9 cellular contexts compared by ENCODE assay signal in the genomic region with DNA sequence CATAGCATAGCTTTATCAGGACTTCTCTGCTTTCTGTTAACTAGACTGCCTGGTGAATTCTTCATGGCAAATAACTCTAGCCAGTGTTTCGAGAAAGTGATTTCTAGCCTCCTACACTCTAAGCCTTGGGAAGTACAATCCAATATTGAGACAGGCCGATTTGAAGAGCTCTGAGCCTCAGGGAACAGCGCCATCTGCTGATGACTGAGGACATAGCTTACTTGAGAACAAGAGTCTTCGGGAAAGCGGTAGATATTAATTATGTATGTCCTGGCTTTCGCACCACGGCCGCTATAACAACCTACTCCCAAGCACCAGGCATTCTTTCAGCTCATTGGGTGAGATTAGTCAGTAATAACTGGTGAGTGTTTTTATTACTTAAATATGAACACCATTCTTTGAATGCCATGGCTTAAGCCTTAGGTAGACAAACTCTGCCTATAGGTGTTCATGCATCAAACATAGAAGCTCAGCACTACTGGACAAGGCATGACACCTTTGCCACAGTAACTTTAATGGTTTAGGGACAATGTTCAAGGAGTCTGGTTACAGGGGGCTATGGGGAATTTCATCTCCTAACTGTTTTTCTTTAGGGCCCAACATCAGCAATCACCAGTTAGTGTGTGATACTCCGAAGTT.
A peak's percentile ranks its signal among the peaks of the same experiment; 100 is the strongest.
DNase-seq lines count a peak whose midpoint lies in the region; ATAC-seq, FAIRE-seq and TF ChIP-seq lines count a peak whose summit lies in the region.
"Had no signal": no experiment of that assay in that cellular context is flagged by ENCODE, and none has a peak within 500 bp of the region (broad histone marks: within the 10 kb centered on the region; RNA-seq: fewer than 3 reads in every experiment).

No MANE protein-coding gene starts in this region.

- ATAC-seq in right lobe of liver = peak; percentile 97 to 99 (median 98)

- TF ChIP-seq CTCF in right lobe of liver (IDR thresholded peaks at IDR 0.05) (peak; percentile 80 to 91 (median 89)), testis (IDR thresholded peaks at IDR 0.05) (peak; percentile 63 to 77 (median 75))

- H3K27ac ChIP-seq in right lobe of liver (no peak overlapping the region), testis (no peak overlapping the region)
- H3K27ac ChIP-seq: BLaER1 treated with 17β-estradiol and CSF1 and Interleukin-3, amounts not matched to agents 10 nM and 100 nM had no signal

- H3K27me3 ChIP-seq in right lobe of liver (no peaks in the 10 kb centered on the region), testis (no peaks in the 10 kb centered on the region)

- peaks cover 0 to 2% (median 0%) of the 10 kb centered on the region in 4 donors for H3K4me1 ChIP-seq in right lobe of liver
- no peaks in the 10 kb centered on the region for H3K4me1 ChIP-seq in testis
- H3K4me1 ChIP-seq: BLaER1 treated with 17β-estradiol and CSF1 and Interleukin-3, amounts not matched to agents 10 nM and 100 nM had no signal

- FAIRE-seq in H54 (lab: Jason Lieb, UNC) = peak; percentile 43

- TF ChIP-seq POLR2A in H54 (IDR thresholded peaks at IDR 0.05; ENCODE audit: low read depth, low read length) = no peak
- TF ChIP-seq POLR2A in right lobe of liver (IDR thresholded peaks at IDR 0.05) = no peak
- TF ChIP-seq POLR2A in testis (IDR thresholded peaks at IDR 0.05) = no peak

- H3K9me3 ChIP-seq in right lobe of liver = no peaks in the 10 kb centered on the region
- H3K9me3 ChIP-seq in testis = no peaks in the 10 kb centered on the region
- H3K9me3 ChIP-seq: BLaER1 treated with 17β-estradiol and CSF1 and Interleukin-3, amounts not matched to agents 10 nM and 100 nM had no signal

- 20% methylated on average over 9 of the region's 9 CpGs for WGBS in right lobe of liver (ENCODE audit: insufficient coverage, low coverage, low lambda C conversion rate, missing lambda C conversion rate)
- WGBS in testis, 2 donors = 13 to 14% methylated on average over 9 of the region's 9 CpGs

- DNase-seq in NK-92 treated with Interleukin-12 subunit alpha and Interleukin-12 subunit beta, amount 100 ng/mL, for 24 hours (lab: John Stamatoyannopoulos, UW) = peak; percentile 1
- DNase-seq in NK-92 (lab: John Stamatoyannopoulos, UW; ENCODE audit: unreplicated experiment) (no peak), H54 (ENCODE audit: insufficient read length, low spot score) (peak; percentile 5), NAMALWA (ENCODE audit: low spot score) (peak; percentile 75), SHP77 treated with DMSO at 0.1 percent for 48 hours (lab: John Stamatoyannopoulos, UW) (peak; percentile 98), dermis blood vessel endothelial cell (peak; percentile 94), right lobe of liver (peak; percentile 69 to 77 (median 71)), testis (peak; percentile 95)

- intact Hi-C loops in right lobe of liver (cut with DNase I) = no loop called here
- intact Hi-C loops in testis (cut with DNase I; ENCODE audit: low total_unique reads) = no loop called here

- H3K36me3 ChIP-seq in right lobe of liver (no peaks in the 10 kb centered on the region), testis (ENCODE audit: low read depth, missing control alignments) (no peaks in the 10 kb centered on the region)
- H3K36me3 ChIP-seq: BLaER1 treated with 17β-estradiol and CSF1 and Interleukin-3, amounts not matched to agents 10 nM and 100 nM had no signal

- H3K4me3 ChIP-seq in right lobe of liver = no peak overlapping the region
- H3K4me3 ChIP-seq in testis = no peak overlapping the region
- H3K4me3 ChIP-seq: BLaER1 treated with 17β-estradiol and CSF1 and Interleukin-3, amounts not matched to agents 10 nM and 100 nM had no signal
